8 cellular contexts compared by ENCODE assay signal in genomic region chr15:51267047-51267713, GRCh38.
DNase-seq lines count a peak whose midpoint lies in the region; ATAC-seq, FAIRE-seq and TF ChIP-seq lines count a peak whose summit lies in the region.

No MANE protein-coding gene starts in this region.

- DNase-seq in Right ventricle myocardium inferior (ENCODE audit: missing footprints), result no peak
- DNase-seq in cardiac septum (ENCODE audit: low spot score), result no peak
- DNase-seq in esophagus squamous epithelium (lab: John Stamatoyannopoulos, UW), result no peak
- peak in 1 of 2 donors; percentile 55 for DNase-seq in aorta
- DNase-seq in NOMO-1 treated with DMSO at 0.1 percent for 48 hours (lab: John Stamatoyannopoulos, UW; ENCODE audit: unreplicated experiment), result no peak
- DNase-seq in GM19239 (ENCODE audit: insufficient read length, low spot score), result no peak

- intact Hi-C loops in Right ventricle myocardium inferior (cut with DNase I), result no loop called here
- intact Hi-C loops in cardiac septum (cut with DNase I), result no loop called here
- intact Hi-C loops in esophagus squamous epithelium (cut with DNase I), result no loop called here
- intact Hi-C loops in aorta (cut with DNase I), result loop anchor here in 1 of 2 donors (10.0 kb wide), 1 partner anchor 62 kb away; no protein-coding TSS in a partner anchor

- ATAC-seq in Right ventricle myocardium inferior, result peak; percentile 64
- ATAC-seq in aorta (ENCODE audit: low FRiP score), result peak; percentile 73
- ATAC-seq in GM21526 (IDR thresholded peaks at IDR 0.05; ENCODE audit: low FRiP score, unreplicated experiment), result no peak

- TF ChIP-seq POLR2A in esophagus squamous epithelium (IDR thresholded peaks at IDR 0.05), result no peak

- H3K4me3 ChIP-seq in esophagus squamous epithelium (peak overlapping the region; percentile 19 to 68 (median 46)), mucosa of stomach (ENCODE audit: low read length) (peak overlapping the region; percentile 14), aorta (ENCODE audit: low read length in 2 of 2) (peak overlapping the region; percentile 37 to 58)

- H3K4me1 ChIP-seq in esophagus squamous epithelium (peaks cover 7 to 21% (median 10%) of the 10 kb centered on the region in 3 donors), mucosa of stomach (ENCODE audit: control insufficient read depth, insufficient read depth, low read length) (peaks cover 16% of the 10 kb centered on the region), aorta (ENCODE audit: control insufficient read depth in 1 of 2, insufficient read depth in 2 of 2, low read length in 2 of 2) (no peaks in the 10 kb centered on the region)

- WGBS in esophagus squamous epithelium, 2 donors, result 0 to 4% methylated on average over 10 to 25 of the region's 47 CpGs
- 0 to 1% methylated on average over 47 of the region's 47 CpGs for WGBS in aorta, 2 donors

- peak overlapping the region; percentile 33 for H3K9ac ChIP-seq in mucosa of stomach (ENCODE audit: low read length)

- H3K9me3 ChIP-seq in esophagus squamous epithelium (peaks cover 0 to 3% (median 0%) of the 10 kb centered on the region in 3 donors), mucosa of stomach (ENCODE audit: control insufficient read depth, low read length) (no peaks in the 10 kb centered on the region), aorta (ENCODE audit: control insufficient read depth, low read length) (no peaks in the 10 kb centered on the region)

- peaks cover 0 to 72% (median 2%) of the 10 kb centered on the region in 4 donors for H3K27me3 ChIP-seq in esophagus squamous epithelium
- H3K27me3 ChIP-seq in mucosa of stomach (ENCODE audit: control insufficient read depth, insufficient read depth, low read length), result peaks cover 25% of the 10 kb centered on the region
- no peaks in the 10 kb centered on the region for H3K27me3 ChIP-seq in aorta (ENCODE audit: control insufficient read depth in 1 of 2, insufficient read depth in 2 of 2, low read length in 1 of 2)

- no peak for FAIRE-seq in GM19239 (lab: Jason Lieb, UNC)

- H3K27ac ChIP-seq in esophagus squamous epithelium, result peak overlapping the region in 2 of 4 donors; percentile 16 to 29
- H3K27ac ChIP-seq in aorta (ENCODE audit: low read depth in 1 of 2, low read length in 2 of 2), result no peak overlapping the region

- H3K36me3 ChIP-seq in esophagus squamous epithelium, result no peaks in the 10 kb centered on the region
- no peaks in the 10 kb centered on the region for H3K36me3 ChIP-seq in mucosa of stomach (ENCODE audit: control insufficient read depth, insufficient read depth, low read length)
- no peaks in the 10 kb centered on the region for H3K36me3 ChIP-seq in aorta (ENCODE audit: control insufficient read depth in 1 of 2, insufficient read depth in 2 of 2, low read length in 1 of 2)

- no peak for TF ChIP-seq CTCF in esophagus squamous epithelium (IDR thresholded peaks at IDR 0.05)
